In genomic region chr19:1000095-1000494, GRCh38 we compare ENCODE assay signal across 8 cellular contexts. TPM values are rescaled to one million over a fixed set of nuclear protein-coding genes. Genes with fewer than 3 reads are reported as not detected.
DNase-seq lines count a peak whose midpoint lies in the region; ATAC-seq, FAIRE-seq and TF ChIP-seq lines count a peak whose summit lies in the region.

Gene GRIN3B, plus strand, starts transcription at chr19:1000419. Its CDS starts 19 bp downstream, at chr19:1000438.

- H3K79me2 ChIP-seq in HepG2 (ENCODE audit: insufficient read depth, low read length) = no peaks in the 10 kb centered on the region

- ATAC-seq in HepG2 (peak; percentile 41), HG02588 (IDR thresholded peaks at IDR 0.05; ENCODE audit: unreplicated experiment) (no peak), GM21515 (IDR thresholded peaks at IDR 0.05; ENCODE audit: unreplicated experiment) (no peak)

- TF ChIP-seq EP300 in HepG2 (IDR thresholded peaks at IDR 0.05; ENCODE audit: low read depth in 2 of 2, low read length in 2 of 2) (no peak), HepG2 (CRISPR knock-in tag; IDR thresholded peaks at IDR 0.05; ENCODE audit: borderline replicate concordance) (no peak)

- peak; percentile 78 for TF ChIP-seq CTCF in HepG2 (CRISPR knock-in tag; IDR thresholded peaks at IDR 0.05)

- H2AFZ ChIP-seq in HepG2 (ENCODE audit: low read length) = no peak within 1 kb of the TSS

- TF ChIP-seq RAD21 in HepG2 (CRISPR knock-in tag; IDR thresholded peaks at IDR 0.05) = peak; percentile 39

- CTCF ChIA-PET in HepG2 (lab: Yijun Ruan, JAX; ENCODE audit: low intra/inter-chr PET ratio, low total read pairs) = no interaction called here

- H3K9me3 ChIP-seq in BLaER1 = no peaks in the 10 kb centered on the region
- no peaks in the 10 kb centered on the region for H3K9me3 ChIP-seq in HepG2 (ENCODE audit: low read length)

- POLR2A ChIA-PET in HepG2 (lab: Yijun Ruan, JAX) = no interaction called here

- H3K9ac ChIP-seq in BLaER1 = no peak within 1 kb of the TSS
- 0 out of 2 replicates have a peak within 1 kb of the TSS, but pooled peaks have one; percentile 8 for H3K9ac ChIP-seq in HepG2 (ENCODE audit: insufficient read depth, low read depth, low read length)

- H3K27ac ChIP-seq in BLaER1 (no peak within 1 kb of the TSS), HepG2 (ENCODE audit: extremely low read length, insufficient read depth, low read length) (no peak within 1 kb of the TSS)

- DNase-seq in HT1080 (ENCODE audit: low read depth) (peak; percentile 50), UCSD-AML1 (lab: John Stamatoyannopoulos, UW; ENCODE audit: unreplicated experiment) (peak; percentile 58), T47D (ENCODE audit: low read depth in 1 of 2, low spot score in 1 of 2) (peak; percentile 48 to 58), HepG2 (ENCODE audit: low spot score) (peak; percentile 43)
- DNase-seq in stimulated activated CD8-positive, alpha-beta memory T cell treated with anti-CD3 and anti-CD28 coated beads, Interleukin-4, amount 100 ng/mL, for 48 hours = peak; percentile 81

- FAIRE-seq in HepG2 (lab: Jason Lieb, UNC) = no peak

- peaks cover 85% of the 10 kb centered on the region for H3K27me3 ChIP-seq in BLaER1
- peaks cover 14 to 50% of the 10 kb centered on the region in 2 experiments for H3K27me3 ChIP-seq in HepG2 (ENCODE audit: control insufficient read depth in 1 of 2, insufficient read depth in 2 of 2, low read length in 2 of 2)

- H3K36me3 ChIP-seq in BLaER1 (no peaks in the 10 kb centered on the region), HepG2 (replicated peaks in 1 of 2; ENCODE audit: control insufficient read depth in 1 of 2, insufficient read depth in 2 of 2, low read length in 2 of 2) (no peaks in the 10 kb centered on the region)

- WGBS in HepG2 (ENCODE audit: low lambda C conversion rate) = 0% methylated on average over 6 of the region's 43 CpGs

- no peak for TF ChIP-seq POLR2A in HepG2 (IDR thresholded peaks at IDR 0.05; ENCODE audit: insufficient read depth in 1 of 2, low read depth in 2 of 2, low read length in 2 of 2)

- BruUV-seq in HepG2 (replicated peaks; lab: Mats Ljungman, UMichigan) = no TSS peak

- intact Hi-C loops in HepG2 (cut with micrococcal nuclease; ENCODE audit: unreplicated experiment) = no loop called here

- H3K4me3 ChIP-seq in BLaER1 = peak within 1 kb of the TSS; percentile 55
- peak within 1 kb of the TSS; percentile 33 to 66 (median 37); a peak in 5 of 6 replicates for H3K4me3 ChIP-seq in HepG2 (replicated peaks in 1 of 3; ENCODE audit: insufficient read depth in 1 of 3, low read depth in 2 of 3, low read length in 3 of 3)

- peaks cover 54% of the 10 kb centered on the region for H4K20me1 ChIP-seq in BLaER1
- H4K20me1 ChIP-seq in HepG2 (ENCODE audit: insufficient read depth, low read length) = no peaks in the 10 kb centered on the region

- in situ Hi-C loops in T47D (cut with HindIII; ENCODE audit: low pct_unique_long_range_greater_than_20kb, low sequenced_read_pairs) (no loop called here), HepG2 (cut with HindIII; ENCODE audit: extremely low pct_ligation_motif_present, low pct_unique_long_range_greater_than_20kb) (no loop called here)

- H3K4me1 ChIP-seq in BLaER1 (peaks cover 35% of the 10 kb centered on the region), HepG2 (ENCODE audit: insufficient read depth, low read length) (peaks cover 36% of the 10 kb centered on the region)

- peak within 1 kb of the TSS; percentile 66 for H3K4me2 ChIP-seq in BLaER1
- peak within 1 kb of the TSS; percentile 65 for H3K4me2 ChIP-seq in HepG2 (ENCODE audit: low read depth, low read length)

TF ChIP-seq in HepG2, 621 proteins besides CTCF, POLR2A, EP300 and RAD21 (continues in another document):
- no peak for TF ChIP-seq MATR3 (CRISPR knock-in tag; IDR thresholded peaks at IDR 0.05)
- TF ChIP-seq ZNF138 (CRISPR knock-in tag; IDR thresholded peaks at IDR 0.05; ENCODE audit: low read depth) = no peak
- TF ChIP-seq ZNF749 (CRISPR knock-in tag; IDR thresholded peaks at IDR 0.05; ENCODE audit: borderline replicate concordance) = no peak
- TF ChIP-seq NCOA1 (CRISPR knock-in tag; IDR thresholded peaks at IDR 0.05) = no peak
- no peak for TF ChIP-seq SRF (IDR thresholded peaks at IDR 0.05; ENCODE audit: low read depth, low read length)
- TF ChIP-seq SRSF4 (IDR thresholded peaks at IDR 0.05; ENCODE audit: low read depth, low read length, poor library complexity, severe bottlenecking) = no peak
- TF ChIP-seq ZNF646 (CRISPR knock-in tag; IDR thresholded peaks at IDR 0.05) = no peak
- no peak for TF ChIP-seq EEA1 (CRISPR knock-in tag; IDR thresholded peaks at IDR 0.05; ENCODE audit: borderline replicate concordance)
- TF ChIP-seq AGO1 (IDR thresholded peaks at IDR 0.05; ENCODE audit: low read depth, low read length, poor library complexity, severe bottlenecking) = no peak

RNA-seq across cellular contexts. Expression of gene GRIN3B, which starts in this region (rescaled TPM):
- 0.03 TPM in 1 of 2 replicates, not detected in the other for total RNA-seq in HT1080 (2014; rRNA removed; shearing (Covaris generic))
- 0.08 and 0.18 TPM in 2 replicates for polyA plus RNA-seq in HT1080 (2015; cell fraction: cytosol; rRNA removed)
- 0.62 and 0.73 TPM in 2 replicates for polyA plus RNA-seq in HT1080 (2015; cell fraction: nucleus; rRNA removed)
- 0.07 TPM in 1 of 2 replicates, not detected in the other for total RNA-seq in HepG2 (2016; rRNA removed; fragmentation: Illumina TruSeq; extraction: Trizol)
- total RNA-seq in HepG2 (2016; cell fraction: cytosol; rRNA removed; fragmentation: Illumina TruSeq; extraction: Trizol; ENCODE audit: low read depth) = not detected in 2 replicates
- 0.17 TPM in 1 of 2 replicates, not detected in the other for total RNA-seq in HepG2 (2016; cell fraction: insoluble cytoplasmic fraction; rRNA removed; fragmentation: Illumina TruSeq; extraction: Trizol)
- not detected in 2 replicates for total RNA-seq in HepG2 (2016; cell fraction: membrane; rRNA removed; fragmentation: Illumina TruSeq; extraction: Trizol)
- total RNA-seq in HepG2 (2016; cell fraction: nucleus; rRNA removed; fragmentation: Illumina TruSeq; extraction: Trizol) = 0.28 TPM in 1 of 2 replicates, not detected in the other
- polyA plus RNA-seq in HepG2 (2011; rRNA removed) = 0.20 and 0.34 TPM in 2 replicates
- 0.15 and 0.47 TPM in 2 replicates for polyA plus RNA-seq in HepG2 (2011; cell fraction: cytosol; rRNA removed)
- 2.8 and 7.1 TPM in 2 replicates for polyA plus RNA-seq in HepG2 (2011; cell fraction: nucleus; rRNA removed)
- polyA plus RNA-seq in HepG2 (2012) = 0.23 and 0.28 TPM in 2 replicates
- not detected in 2 replicates for polyA plus RNA-seq in HepG2 (2016; cell fraction: cytosol; fragmentation: Illumina TruSeq; extraction: Trizol; ENCODE audit: low read depth)
- not detected in 2 replicates for polyA plus RNA-seq in HepG2 (2016; cell fraction: insoluble cytoplasmic fraction; fragmentation: Illumina TruSeq; extraction: Trizol; ENCODE audit: low read depth)
- polyA plus RNA-seq in HepG2 (2016; cell fraction: membrane; fragmentation: Illumina TruSeq; extraction: Trizol; ENCODE audit: low read depth) = not detected in 2 replicates
- polyA plus RNA-seq in HepG2 (2016; cell fraction: nucleus; fragmentation: Illumina TruSeq; extraction: Trizol; ENCODE audit: insufficient read depth, low read depth) = 0.27 and 0.38 TPM in 2 replicates
- 0.42 TPM in 1 of 2 replicates, not detected in the other for polyA minus RNA-seq in HepG2 (2011; rRNA and poly(A)+ RNA removed; ENCODE audit: low replicate concordance)
- polyA minus RNA-seq in HepG2 (2011; cell fraction: cytosol; rRNA and poly(A)+ RNA removed) = not detected in 2 replicates
- polyA minus RNA-seq in HepG2 (2011; cell fraction: nucleus; rRNA and poly(A)+ RNA removed) = 0.13 and 0.37 TPM in 2 replicates

Comparison
In these comparisons a context has a peak if more than half of its experiments do, and no peak if none do; other contexts are left out.
1. Peak in DNase-seq in HT1080; RNA of the gene not detected or under 1 TPM.